Comparison of ENCODE assay signal across 8 cellular contexts in genomic region chr2:197514754-197515153, GRCh38. TPM values are rescaled to one million over a fixed set of nuclear protein-coding genes. Genes with fewer than 3 reads are reported as not detected.
DNase-seq lines count a peak whose midpoint lies in the region; ATAC-seq and TF ChIP-seq lines count a peak whose summit lies in the region.

No MANE protein-coding gene starts in this region.

- no peak for ATAC-seq in GM18498 (IDR thresholded peaks at IDR 0.05; ENCODE audit: unreplicated experiment)

- no peaks in the 10 kb centered on the region for H3K9me3 Mint-ChIP-seq in dendritic cell treated with granulocyte-macrophage colony-stimulating factor and Interleukin-4, amounts not matched to agents 40 ng/mL and 50 ng/mL, for 4 days
- H3K9me3 Mint-ChIP-seq in neural progenitor cell: no peaks in the 10 kb centered on the region

- H3F3A ChIP-seq in neural progenitor cell (ENCODE audit: low read depth): peaks cover 10% of the 10 kb centered on the region

- DNase-seq in NCI-H187 treated with DMSO at 0.1 percent for 48 hours (lab: John Stamatoyannopoulos, UW) (peak; percentile 10), NCI-H187 (lab: John Stamatoyannopoulos, UW) (no peak), NCI-H82 treated with DMSO at 0.1 percent for 48 hours (lab: John Stamatoyannopoulos, UW; ENCODE audit: unreplicated experiment) (peak; percentile 86), neural progenitor cell (ENCODE audit: low spot score) (no peak), GDM1 (lab: John Stamatoyannopoulos, UW) (no peak)
- no peak for DNase-seq in activated CD4-positive, CD25-positive, alpha-beta regulatory T cell treated with anti-CD3 and anti-CD28 coated beads, Interleukin-2, amount 50 U/mL, for 72 hours

- peaks cover 39% of the 10 kb centered on the region for H3K79me2 ChIP-seq in neural progenitor cell (ENCODE audit: low read depth)

- H3K27ac Mint-ChIP-seq in dendritic cell treated with granulocyte-macrophage colony-stimulating factor and Interleukin-4, amounts not matched to agents 40 ng/mL and 50 ng/mL, for 4 days: peak overlapping the region; percentile 94
- H3K27ac Mint-ChIP-seq in neural progenitor cell: peak overlapping the region; percentile 1

- peak overlapping the region; percentile 80 for H3K4me3 ChIP-seq in neural progenitor cell

- H4K20me1 ChIP-seq in neural progenitor cell (ENCODE audit: low read depth): peaks cover 6% of the 10 kb centered on the region

- intact Hi-C loops in dendritic cell treated with granulocyte-macrophage colony-stimulating factor and Interleukin-4, amounts not matched to agents 40 ng/mL and 50 ng/mL, for 4 days (cut with micrococcal nuclease): loop anchor here (1.0 to 5.0 kb wide), 2 partner anchors 14 to 193 kb away; partner anchors contain the start of genes HSPE1 and MARS2

- peaks cover 14% of the 10 kb centered on the region for H3K4me1 ChIP-seq in neural progenitor cell

- no peak overlapping the region for H3K9ac ChIP-seq in neural progenitor cell

- H3K4me3 Mint-ChIP-seq in dendritic cell treated with granulocyte-macrophage colony-stimulating factor and Interleukin-4, amounts not matched to agents 40 ng/mL and 50 ng/mL, for 4 days: peak overlapping the region; percentile 97
- peak overlapping the region; percentile 97 for H3K4me3 Mint-ChIP-seq in neural progenitor cell

- TF ChIP-seq CTCF in neural progenitor cell (IDR thresholded peaks at IDR 0.05): no peak

- H3K9me3 ChIP-seq in neural progenitor cell (ENCODE audit: low read depth): no peaks in the 10 kb centered on the region

- no peak overlapping the region for H3K27ac ChIP-seq in neural progenitor cell

- H3K36me3 ChIP-seq in neural progenitor cell: no peaks in the 10 kb centered on the region

- H3K4me1 Mint-ChIP-seq in dendritic cell treated with granulocyte-macrophage colony-stimulating factor and Interleukin-4, amounts not matched to agents 40 ng/mL and 50 ng/mL, for 4 days (ENCODE audit: low read depth): peaks cover 18% of the 10 kb centered on the region
- peaks cover 20% of the 10 kb centered on the region for H3K4me1 Mint-ChIP-seq in neural progenitor cell

- H3K27me3 Mint-ChIP-seq in dendritic cell treated with granulocyte-macrophage colony-stimulating factor and Interleukin-4, amounts not matched to agents 40 ng/mL and 50 ng/mL, for 4 days: no peaks in the 10 kb centered on the region
- peaks cover 2% of the 10 kb centered on the region for H3K27me3 Mint-ChIP-seq in neural progenitor cell (ENCODE audit: insufficient read depth, low read depth)

- peaks cover 28% of the 10 kb centered on the region for H3K36me3 Mint-ChIP-seq in dendritic cell treated with granulocyte-macrophage colony-stimulating factor and Interleukin-4, amounts not matched to agents 40 ng/mL and 50 ng/mL, for 4 days (ENCODE audit: low read depth)
- H3K36me3 Mint-ChIP-seq in neural progenitor cell: peaks cover 10% of the 10 kb centered on the region

- H2AFZ ChIP-seq in neural progenitor cell (replicated peaks): peak overlapping the region; percentile 94

- no peaks in the 10 kb centered on the region for H3K27me3 ChIP-seq in neural progenitor cell

- peak overlapping the region; percentile 97 for H3K4me2 ChIP-seq in neural progenitor cell

RNA-seq across cellular contexts. Expression of gene MOB4, which starts 1.1 kb away (rescaled TPM):
- total RNA-seq in neural progenitor cell (ENCODE audit: low replicate concordance): 55.5 and 76.7 TPM in 2 replicates

RNA-seq across cellular contexts. Expression of gene HSPE1, which starts 14.6 kb away (rescaled TPM):
- 237 and 320 TPM in 2 replicates for total RNA-seq in neural progenitor cell (ENCODE audit: low replicate concordance)

RNA-seq across cellular contexts. Expression of gene HSPD1, which starts 15.1 kb away (rescaled TPM):
- 399 and 539 TPM in 2 replicates for total RNA-seq in neural progenitor cell (ENCODE audit: low replicate concordance)

Comparison
In these comparisons a context has a peak if more than half of its experiments do, and no peak if none do; other contexts are left out.
1. DNase-seq: peak in NCI-H187 treated with DMSO at 0.1 percent for 48 hours (single experiment) and NCI-H82 treated with DMSO at 0.1 percent for 48 hours (single experiment); none in NCI-H187 (0 of 2), neural progenitor cell (single experiment), activated CD4-positive, CD25-positive, alpha-beta regulatory T cell treated with anti-CD3 and anti-CD28 coated beads, Interleukin-2, amount 50 U/mL, for 72 hours (single experiment) and GDM1 (single experiment).